ENCODE assay signal across 8 cellular contexts in the genomic region with DNA sequence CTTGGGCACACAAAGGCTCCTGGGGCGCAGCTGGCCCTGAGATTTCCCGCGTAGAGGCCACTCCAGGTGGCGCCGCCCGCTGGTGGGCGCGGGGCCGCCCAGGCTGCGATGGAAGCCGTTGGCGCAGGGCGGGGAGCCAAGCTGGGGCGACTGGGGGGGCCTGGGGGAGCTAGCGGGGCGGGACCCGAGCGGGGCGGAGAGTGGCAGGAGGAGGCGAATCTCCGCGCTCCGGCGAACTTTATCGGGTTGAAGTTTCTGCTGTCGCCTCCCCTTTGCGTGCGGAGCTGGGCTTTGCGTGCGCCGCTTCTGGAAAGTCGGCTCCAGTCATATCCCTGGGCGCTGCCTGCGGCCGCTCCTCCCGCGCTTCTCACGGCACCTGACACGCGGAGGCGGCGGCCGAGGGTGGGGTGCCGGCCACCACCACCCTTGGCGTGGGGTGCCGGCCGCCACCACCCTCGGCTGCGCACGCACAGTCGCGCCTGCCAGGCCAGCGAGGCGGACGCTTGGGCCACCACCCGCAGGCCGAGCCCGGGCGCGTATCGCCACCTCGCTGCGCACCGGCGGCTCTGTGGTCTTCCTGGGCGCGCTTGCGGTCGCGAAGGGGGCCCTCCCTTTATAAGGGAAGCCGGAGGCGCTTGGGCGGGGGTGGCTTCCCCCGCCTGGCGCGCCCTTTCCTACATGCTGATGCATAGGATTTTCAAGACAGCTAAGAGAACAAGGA. TPM values are rescaled to one million over a fixed set of nuclear protein-coding genes. Genes with fewer than 3 reads are reported as not detected.
DNase-seq lines count a peak whose midpoint lies in the region; ATAC-seq and TF ChIP-seq lines count a peak whose summit lies in the region.

No MANE protein-coding gene starts in this region.

- H3K4me3 ChIP-seq in BLaER1 treated with 17β-estradiol and CSF1 and Interleukin-3, amounts not matched to agents 10 nM and 100 nM, result peak overlapping the region; percentile 9 to 62 (median 40); a peak in 14 of 20 replicates
- H3K4me3 ChIP-seq in Peyer's patch (peak overlapping the region; percentile 29 to 63 (median 50)), iPS-18a (ENCODE audit: low read length) (peak overlapping the region; percentile 55), skin epidermis (peak overlapping the region; percentile 32 to 53 (median 41))

- no peak for TF ChIP-seq CTCF in Peyer's patch (IDR thresholded peaks at IDR 0.05)

- H4K20me1 ChIP-seq in BLaER1 treated with 17β-estradiol and CSF1 and Interleukin-3, amounts not matched to agents 10 nM and 100 nM, result no peaks in the 10 kb centered on the region

- H3K9me3 ChIP-seq in BLaER1 treated with 17β-estradiol and CSF1 and Interleukin-3, amounts not matched to agents 10 nM and 100 nM (replicated peaks in 1 of 11), result peaks cover 44 to 51% (median 47%) of the 10 kb centered on the region in 11 experiments
- H3K9me3 ChIP-seq in Peyer's patch (peaks cover 0 to 4% (median 0%) of the 10 kb centered on the region in 4 donors), iPS-18a (ENCODE audit: control insufficient read depth, low read depth, low read length) (no peaks in the 10 kb centered on the region)

- peaks cover 0 to 8% (median 4%) of the 10 kb centered on the region in 10 experiments; a peak in 8 of 20 replicates for H3K4me1 ChIP-seq in BLaER1 treated with 17β-estradiol and CSF1 and Interleukin-3, amounts not matched to agents 10 nM and 100 nM
- H3K4me1 ChIP-seq in Peyer's patch, result peaks cover 0 to 36% (median 10%) of the 10 kb centered on the region in 4 donors
- peaks cover 31% of the 10 kb centered on the region for H3K4me1 ChIP-seq in iPS-18a (ENCODE audit: control insufficient read depth, low read depth, low read length)

- ATAC-seq in HG03457 (IDR thresholded peaks at IDR 0.05; ENCODE audit: unreplicated experiment), result peak; percentile 52

- H3K27ac ChIP-seq in BLaER1 treated with 17β-estradiol and CSF1 and Interleukin-3, amounts not matched to agents 10 nM and 100 nM, result no peak overlapping the region
- H3K27ac ChIP-seq in Peyer's patch (peak overlapping the region; percentile 55 to 87 (median 60)), angular gyrus (ENCODE audit: low read depth, low read length) (peak overlapping the region; percentile 45), iPS-18a (ENCODE audit: low read length) (no peak overlapping the region), skin epidermis (peak overlapping the region in 19 of 21 experiments; percentile 38 to 90 (median 77))

- peak overlapping the region in 1 of 11 experiments; percentile 52; a peak in 1 of 22 replicates for H3K9ac ChIP-seq in BLaER1 treated with 17β-estradiol and CSF1 and Interleukin-3, amounts not matched to agents 10 nM and 100 nM
- H3K9ac ChIP-seq in iPS-18a (ENCODE audit: low read length), result peak overlapping the region; percentile 47

- peak overlapping the region; percentile 10 to 81 (median 50); a peak in 17 of 22 replicates for H3K4me2 ChIP-seq in BLaER1 treated with 17β-estradiol and CSF1 and Interleukin-3, amounts not matched to agents 10 nM and 100 nM

- peak; percentile 50 for DNase-seq in GM19238 (ENCODE audit: insufficient read length, low spot score)
- peak in 2 of 3 donors; percentile 61 to 71 for DNase-seq in Peyer's patch
- DNase-seq in OCI-M2 (lab: John Stamatoyannopoulos, UW; ENCODE audit: unreplicated experiment), result no peak

- no peak for TF ChIP-seq POLR2A in Peyer's patch (IDR thresholded peaks at IDR 0.05)

- H3K36me3 ChIP-seq in BLaER1 treated with 17β-estradiol and CSF1 and Interleukin-3, amounts not matched to agents 10 nM and 100 nM, result peaks cover 0 to 7% (median 0%) of the 10 kb centered on the region in 11 experiments; a peak in 2 of 22 replicates
- H3K36me3 ChIP-seq in Peyer's patch (no peaks in the 10 kb centered on the region), iPS-18a (ENCODE audit: control insufficient read depth, low read depth, low read length) (no peaks in the 10 kb centered on the region)

- H3K27me3 ChIP-seq in BLaER1 treated with 17β-estradiol and CSF1 and Interleukin-3, amounts not matched to agents 10 nM and 100 nM, result peaks cover 18 to 37% (median 29%) of the 10 kb centered on the region in 11 experiments
- H3K27me3 ChIP-seq in Peyer's patch, result peaks cover 0 to 14% of the 10 kb centered on the region in 2 donors
- peaks cover 69% of the 10 kb centered on the region for H3K27me3 ChIP-seq in iPS-18a (ENCODE audit: control insufficient read depth, insufficient read depth, low read length)

RNA-seq across cellular contexts. Expression of a gene that starts 0.9 kb away (rescaled TPM):
- total RNA-seq in Peyer's patch, result 10 to 100 TPM in 3 of 4 donors, 1 to 10 TPM in 1; 4.9 to 16.5 (median 12.8) TPM

Comparison
In these comparisons a context has a peak if more than half of its experiments do, and no peak if none do; other contexts are left out.
1. H3K27ac ChIP-seq: peak in Peyer's patch (4 of 4), angular gyrus (single experiment) and skin epidermis (19 of 21); none in BLaER1 treated with 17β-estradiol and CSF1 and Interleukin-3, amounts not matched to agents 10 nM and 100 nM (0 of 11) and iPS-18a (single experiment).
2. Peak in every context shown above with its lines, with median percentiles within 50 percentile points of each other: H3K4me3 ChIP-seq.